In genomic region chr1:236010443-236010842, GRCh38 we compare ENCODE assay signal across 16 cellular contexts. TPM values are rescaled to one million over a fixed set of nuclear protein-coding genes. Genes with fewer than 3 reads are reported as not detected.
DNase-seq lines count a peak whose midpoint lies in the region; ATAC-seq and TF ChIP-seq lines count a peak whose summit lies in the region.
"Had no signal": no experiment of that assay in that cellular context is flagged by ENCODE, and none has a peak within 500 bp of the region (broad histone marks: within the 10 kb centered on the region; RNA-seq: fewer than 3 reads in every experiment).

No MANE protein-coding gene starts in this region.

- TF ChIP-seq CTCF in left ventricle myocardium inferior (IDR thresholded peaks at IDR 0.05; ENCODE audit: borderline replicate concordance), result no peak
- no peak for TF ChIP-seq CTCF in psoas muscle (IDR thresholded peaks at IDR 0.05)
- no peak for TF ChIP-seq CTCF in vagina (IDR thresholded peaks at IDR 0.05)

- intact Hi-C loops in left ventricle myocardium inferior (cut with micrococcal nuclease) (no loop called here), Right ventricle myocardium inferior (cut with DNase I) (no loop called here), left ventricle myocardium superior (cut with micrococcal nuclease) (no loop called here), psoas muscle (cut with DNase I) (no loop called here), vagina (cut with DNase I) (no loop called here)

- no peak for TF ChIP-seq POLR2A in vagina (IDR thresholded peaks at IDR 0.05)

- H3K27ac ChIP-seq in left ventricle myocardium inferior (replicated peaks) (peak overlapping the region; percentile 90), psoas muscle (peak overlapping the region; percentile 17), vagina (peak overlapping the region; percentile 81)

- WGBS in psoas muscle, 3 donors, result 89 to 92% (median 91%) methylated on average over 7 of the region's 7 CpGs

- DNase-seq in left ventricle myocardium inferior (no peak), Right ventricle myocardium inferior (ENCODE audit: missing footprints) (no peak), left ventricle myocardium superior (no peak), psoas muscle (no peak), vagina (ENCODE audit: extremely low spot score in 2 of 2) (no peak), HT-29 (ENCODE audit: low spot score) (no peak), left lobe of liver (ENCODE audit: low spot score) (no peak)
- DNase-seq: activated B cell treated with CpG ODN at 0.5 μM for 24 hours; activated CD8-positive, alpha-beta memory T cell treated with anti-CD3 and anti-CD28 coated beads, Interleukin-2, amount 10 ng/mL, durations not matched to agents 7 days and 5 days; CD8-positive, alpha-beta memory T cell; NCI-H146; NCI-H446; nucleus accumbens had no signal

- peaks cover 51% of the 10 kb centered on the region for H3K4me1 ChIP-seq in left ventricle myocardium inferior
- H3K4me1 ChIP-seq in psoas muscle, result no peaks in the 10 kb centered on the region
- H3K4me1 ChIP-seq in vagina, result peaks cover 39% of the 10 kb centered on the region

- no peaks in the 10 kb centered on the region for H3K27me3 ChIP-seq in left ventricle myocardium inferior (ENCODE audit: low read depth)
- H3K27me3 ChIP-seq in psoas muscle (ENCODE audit: insufficient read depth in 3 of 3, low read length in 2 of 3), result no peaks in the 10 kb centered on the region
- no peaks in the 10 kb centered on the region for H3K27me3 ChIP-seq in vagina

- H3K36me3 ChIP-seq in left ventricle myocardium inferior (peaks cover 97% of the 10 kb centered on the region), psoas muscle (ENCODE audit: insufficient read depth in 1 of 2, low read depth in 1 of 2) (no peaks in the 10 kb centered on the region), vagina (peaks cover 0 to 14% of the 10 kb centered on the region in 2 donors)

- ATAC-seq in Right ventricle myocardium inferior, result no peak
- peak; percentile 1 for ATAC-seq in left ventricle myocardium superior
- no peak for ATAC-seq in psoas muscle
- ATAC-seq in GM21515 (IDR thresholded peaks at IDR 0.05; ENCODE audit: unreplicated experiment), result no peak
- ATAC-seq in left lobe of liver, result no peak
- ATAC-seq: activated CD8-positive, alpha-beta memory T cell treated with anti-CD3 and anti-CD28 coated beads, Interleukin-2, amount 10 ng/mL, durations not matched to agents 7 days and 5 days; activated naive CD4-positive, alpha-beta T cell treated with anti-CD3 and anti-CD28 coated beads, Interleukin-2, amount 50 U/mL, for 72 hours; HCT116 had no signal

- H3K4me3 ChIP-seq in left ventricle myocardium inferior (no peak overlapping the region), psoas muscle (no peak overlapping the region), vagina (no peak overlapping the region)

- H3K9me3 ChIP-seq in left ventricle myocardium inferior (replicated peaks) (no peaks in the 10 kb centered on the region), psoas muscle (no peaks in the 10 kb centered on the region), vagina (no peaks in the 10 kb centered on the region)

RNA-seq across cellular contexts. Expression of gene NID1, which starts 54.4 kb away (rescaled TPM):
- total RNA-seq in left ventricle myocardium inferior (40.4 TPM), Right ventricle myocardium inferior (65.8 TPM), left ventricle myocardium superior (47.6 TPM), psoas muscle (10 to 100 TPM; 12.0 to 31.8 (median 23.8) TPM), vagina (154 TPM), left lobe of liver (49.7 TPM)
- polyA plus RNA-seq in psoas muscle, result 10 to 100 TPM; 13.1 to 23.7 (median 15.9) TPM
- not detected in 2 replicates for total RNA-seq in HT-29 (2014; rRNA removed; shearing (Covaris generic))
- polyA plus RNA-seq: CD8-positive, alpha-beta memory T cell had no signal

Comparison
In these comparisons a context has a peak if more than half of its experiments do, and no peak if none do; other contexts are left out.
1. H3K27ac ChIP-seq: peak in every context shown above with its lines; median percentile 90 in left ventricle myocardium inferior; 81 in vagina; 17 in psoas muscle.
2. RNA of gene NID1, which starts 54.4 kb away (total RNA-seq): 154 TPM in vagina (single experiment), 65.8 TPM in Right ventricle myocardium inferior (single experiment), 49.7 TPM in left lobe of liver (single experiment), 47.6 TPM in left ventricle myocardium superior (single experiment), 40.4 TPM in left ventricle myocardium inferior (single experiment) and 12.0 to 31.8 TPM in psoas muscle; not detected in HT-29; every median in the first group is over 10 times any median in the second.